19 cellular contexts compared by ENCODE assay signal in genomic region chr2:23867449-23867848, GRCh38. TPM values are rescaled to one million over a fixed set of nuclear protein-coding genes. Genes with fewer than 3 reads are reported as not detected.
DNase-seq lines count a peak whose midpoint lies in the region; ATAC-seq lines count a peak whose summit lies in the region.
"Had no signal": no experiment of that assay in that cellular context is flagged by ENCODE, and none has a peak within 500 bp of the region (broad histone marks: within the 10 kb centered on the region; RNA-seq: fewer than 3 reads in every experiment).

No MANE protein-coding gene starts in this region.

- peaks cover 22% of the 10 kb centered on the region for H3K36me3 Mint-ChIP-seq in activated CD4-positive, alpha-beta memory T cell treated with anti-CD3 and anti-CD28 coated beads for 36 hours
- H3K36me3 Mint-ChIP-seq in activated CD4-positive, alpha-beta memory T cell treated with anti-CD3 and anti-CD28 coated beads, Interleukin-2, amount 10 ng/mL, durations not matched to agents 7 days and 5 days (ENCODE audit: low read depth), result peaks cover 31% of the 10 kb centered on the region
- peaks cover 11 to 40% (median 19%) of the 10 kb centered on the region in 3 donors for H3K36me3 Mint-ChIP-seq in immature natural killer cell

- POLR2A ChIA-PET in activated CD4-positive, alpha-beta memory T cell treated with anti-CD3 and anti-CD28 coated beads for 36 hours (lab: Charles Lee), result interaction anchor here (0.5 to 1.2 kb wide), 3 partner anchors 24 to 59 kb away, joined by 3 to 6 read pairs (median 3); partner anchors contain the start of gene ATAD2B
- POLR2A ChIA-PET in activated CD4-positive, alpha-beta memory T cell treated with anti-CD3 and anti-CD28 coated beads, Interleukin-2, amount 10 ng/mL, durations not matched to agents 7 days and 5 days (lab: Charles Lee), result no interaction called here

- H3K4me1 Mint-ChIP-seq in activated CD4-positive, alpha-beta memory T cell treated with anti-CD3 and anti-CD28 coated beads for 36 hours (ENCODE audit: low read depth), result peaks cover 12% of the 10 kb centered on the region
- peaks cover 15% of the 10 kb centered on the region for H3K4me1 Mint-ChIP-seq in activated CD4-positive, alpha-beta memory T cell treated with anti-CD3 and anti-CD28 coated beads, Interleukin-2, amount 10 ng/mL, durations not matched to agents 7 days and 5 days
- H3K4me1 Mint-ChIP-seq in stimulated activated naive CD8-positive, alpha-beta T cell treated with anti-CD3 and anti-CD28 coated beads, Interleukin-15, amount 100 ng/mL, for 72 hours, result no peaks in the 10 kb centered on the region
- H3K4me1 Mint-ChIP-seq in immature natural killer cell, result no peaks in the 10 kb centered on the region

- H3K4me3 Mint-ChIP-seq in activated CD4-positive, alpha-beta memory T cell treated with anti-CD3 and anti-CD28 coated beads for 36 hours, result no peak overlapping the region
- no peak overlapping the region for H3K4me3 Mint-ChIP-seq in activated CD4-positive, alpha-beta memory T cell treated with anti-CD3 and anti-CD28 coated beads, Interleukin-2, amount 10 ng/mL, durations not matched to agents 7 days and 5 days
- no peak overlapping the region for H3K4me3 Mint-ChIP-seq in stimulated activated naive CD8-positive, alpha-beta T cell treated with anti-CD3 and anti-CD28 coated beads, Interleukin-15, amount 100 ng/mL, for 72 hours
- H3K4me3 Mint-ChIP-seq in immature natural killer cell, result no peak overlapping the region
- H3K4me3 Mint-ChIP-seq: GM23338 had no signal

- no peak for DNase-seq in activated CD4-positive, alpha-beta memory T cell treated with anti-CD3 and anti-CD28 coated beads for 36 hours
- DNase-seq in activated CD4-positive, alpha-beta memory T cell treated with anti-CD3 and anti-CD28 coated beads, Interleukin-2, amount 10 ng/mL, durations not matched to agents 7 days and 5 days, result no peak
- no peak for DNase-seq in stimulated activated naive CD8-positive, alpha-beta T cell treated with anti-CD3 and anti-CD28 coated beads, Interleukin-15, amount 100 ng/mL, for 72 hours
- no peak for DNase-seq in stimulated activated naive CD8-positive, alpha-beta T cell treated with anti-CD3 and anti-CD28 coated beads, Interleukin-15, Interleukin-2, amounts not matched to agents 100 U/mL and 50 U/mL, for 24 hours
- no peak for DNase-seq in immature natural killer cell
- no peak for DNase-seq in activated gamma-delta T cell treated with Interleukin-2 at 50 U/mL for 16 hours
- no peak for DNase-seq in NCI-H1930 (lab: John Stamatoyannopoulos, UW)
- DNase-seq: C1 segment of cervical spinal cord, DMS 273 treated with DMSO at 0.1 percent for 48 hours, GDM1, MV-4-11, NCI-H1417 treated with DMSO at 0.1 percent for 48 hours, NCI-H2029, NCI-H2171, NCI-H774, PC-3 had no signal

- peak overlapping the region; percentile 55 for H3K27ac Mint-ChIP-seq in activated CD4-positive, alpha-beta memory T cell treated with anti-CD3 and anti-CD28 coated beads for 36 hours
- H3K27ac Mint-ChIP-seq in activated CD4-positive, alpha-beta memory T cell treated with anti-CD3 and anti-CD28 coated beads, Interleukin-2, amount 10 ng/mL, durations not matched to agents 7 days and 5 days, result no peak overlapping the region
- H3K27ac Mint-ChIP-seq in stimulated activated naive CD8-positive, alpha-beta T cell treated with anti-CD3 and anti-CD28 coated beads, Interleukin-15, amount 100 ng/mL, for 72 hours, result no peak overlapping the region
- H3K27ac Mint-ChIP-seq in immature natural killer cell, result peak overlapping the region in 4 of 6 donors; percentile 25 to 53 (median 46)
- H3K27ac Mint-ChIP-seq: GM23338 had no signal

- CTCF ChIA-PET in activated CD4-positive, alpha-beta memory T cell treated with anti-CD3 and anti-CD28 coated beads for 36 hours (lab: Charles Lee), result interaction anchor here (0.6 to 2.0 kb wide), 3 partner anchors 11 to 60 kb away, joined by 4 to 7 read pairs (median 4); partner anchors contain the start of gene ATAD2B
- CTCF ChIA-PET in activated CD4-positive, alpha-beta memory T cell treated with anti-CD3 and anti-CD28 coated beads, Interleukin-2, amount 10 ng/mL, durations not matched to agents 7 days and 5 days (lab: Charles Lee), result interaction anchor here (1.3 to 2.1 kb wide), 2 partner anchors 43 to 59 kb away, joined by 3 to 6 read pairs; partner anchors contain the start of gene ATAD2B

- H3K9me3 Mint-ChIP-seq in activated CD4-positive, alpha-beta memory T cell treated with anti-CD3 and anti-CD28 coated beads for 36 hours, result no peaks in the 10 kb centered on the region
- H3K9me3 Mint-ChIP-seq in activated CD4-positive, alpha-beta memory T cell treated with anti-CD3 and anti-CD28 coated beads, Interleukin-2, amount 10 ng/mL, durations not matched to agents 7 days and 5 days, result no peaks in the 10 kb centered on the region
- H3K9me3 Mint-ChIP-seq in stimulated activated naive CD8-positive, alpha-beta T cell treated with anti-CD3 and anti-CD28 coated beads, Interleukin-15, amount 100 ng/mL, for 72 hours, result no peaks in the 10 kb centered on the region
- H3K9me3 Mint-ChIP-seq in immature natural killer cell, result no peaks in the 10 kb centered on the region
- H3K9me3 Mint-ChIP-seq: GM23338 had no signal

- no peaks in the 10 kb centered on the region for H3K27me3 Mint-ChIP-seq in activated CD4-positive, alpha-beta memory T cell treated with anti-CD3 and anti-CD28 coated beads for 36 hours
- no peaks in the 10 kb centered on the region for H3K27me3 Mint-ChIP-seq in activated CD4-positive, alpha-beta memory T cell treated with anti-CD3 and anti-CD28 coated beads, Interleukin-2, amount 10 ng/mL, durations not matched to agents 7 days and 5 days
- H3K27me3 Mint-ChIP-seq in stimulated activated naive CD8-positive, alpha-beta T cell treated with anti-CD3 and anti-CD28 coated beads, Interleukin-15, amount 100 ng/mL, for 72 hours, result no peaks in the 10 kb centered on the region
- peaks cover 0 to 2% (median 0%) of the 10 kb centered on the region in 3 donors for H3K27me3 Mint-ChIP-seq in immature natural killer cell (ENCODE audit: low read depth in 3 of 3)

- peak; percentile 33 for ATAC-seq in stimulated activated naive CD8-positive, alpha-beta T cell treated with anti-CD3 and anti-CD28 coated beads, Interleukin-15, amount 100 ng/mL, for 72 hours
- no peak for ATAC-seq in stimulated activated naive CD8-positive, alpha-beta T cell treated with anti-CD3 and anti-CD28 coated beads, Interleukin-15, Interleukin-2, amounts not matched to agents 100 U/mL and 50 U/mL, for 24 hours
- no peak for ATAC-seq in HG03565 (IDR thresholded peaks at IDR 0.05; ENCODE audit: unreplicated experiment)
- ATAC-seq: GM23338, HCT116, PC-3 had no signal

- intact Hi-C loops in activated CD4-positive, alpha-beta memory T cell treated with anti-CD3 and anti-CD28 coated beads for 36 hours (cut with micrococcal nuclease), result loop anchor here (1.0 to 5.0 kb wide), 2 partner anchors 40 to 60 kb away; partner anchors contain the start of gene ATAD2B

RNA-seq across cellular contexts. Expression of gene ATAD2B, which starts 59.5 kb away (rescaled TPM):
- total RNA-seq in activated CD4-positive, alpha-beta memory T cell treated with anti-CD3 and anti-CD28 coated beads for 36 hours, result 10 to 100 TPM; 13.2 to 14.3 TPM
- total RNA-seq in activated CD4-positive, alpha-beta memory T cell treated with anti-CD3 and anti-CD28 coated beads, Interleukin-2, amount 10 ng/mL, durations not matched to agents 7 days and 5 days, result 10 to 100 TPM; 17.6 to 19.5 TPM
- polyA plus RNA-seq in immature natural killer cell, result 10 to 100 TPM in 1 of 3 donors, 1 to 10 TPM in 2; 6.0 to 17.5 (median 8.4) TPM

Comparison
In these comparisons a context has a peak if more than half of its experiments do, and no peak if none do; other contexts are left out.
1. H3K27ac Mint-ChIP-seq: peak in activated CD4-positive, alpha-beta memory T cell treated with anti-CD3 and anti-CD28 coated beads for 36 hours (single experiment) and immature natural killer cell (4 of 6); none in activated CD4-positive, alpha-beta memory T cell treated with anti-CD3 and anti-CD28 coated beads, Interleukin-2, amount 10 ng/mL, durations not matched to agents 7 days and 5 days (single experiment) and stimulated activated naive CD8-positive, alpha-beta T cell treated with anti-CD3 and anti-CD28 coated beads, Interleukin-15, amount 100 ng/mL, for 72 hours (0 of 2).